Comparison of ENCODE assay signal across 9 cellular contexts in the genomic region with DNA sequence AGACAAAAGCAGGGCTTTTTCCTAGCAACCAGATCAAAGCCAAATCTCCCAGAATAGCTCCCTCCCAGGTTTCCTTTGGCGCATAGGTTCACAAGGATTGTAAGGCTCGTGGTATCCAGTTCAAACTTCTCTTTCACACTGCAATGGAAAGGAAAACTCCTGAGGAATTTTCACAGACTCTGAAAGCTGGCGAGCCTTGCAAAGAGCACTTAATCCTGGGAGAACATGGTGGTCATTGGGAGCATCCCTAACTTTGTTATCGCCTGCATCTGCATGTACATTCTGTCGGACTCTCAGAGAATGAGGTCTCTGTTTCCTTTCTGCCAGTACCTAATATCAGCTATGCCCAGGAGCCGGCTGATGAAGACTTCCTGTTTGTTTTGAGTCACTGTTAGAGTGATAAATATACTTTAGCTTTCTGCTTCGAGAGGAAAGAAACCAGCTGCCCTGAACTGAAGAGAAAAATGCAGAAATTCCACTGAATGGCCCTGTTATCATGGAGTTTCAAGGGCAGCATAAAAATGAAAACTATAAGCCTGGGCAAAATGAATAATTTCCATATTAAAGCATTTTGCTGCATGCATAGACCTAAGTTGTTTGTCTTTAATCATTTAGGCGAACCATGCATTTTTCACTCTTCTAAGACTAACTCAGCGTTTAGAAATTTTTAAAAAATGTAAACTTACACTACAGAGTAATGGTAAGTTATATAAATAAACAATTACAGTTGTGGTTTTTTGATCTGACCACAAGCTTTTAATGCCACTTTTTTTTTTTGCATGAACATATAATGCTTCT.
DNase-seq lines count a peak whose midpoint lies in the region; ATAC-seq and TF ChIP-seq lines count a peak whose summit lies in the region.
"Had no signal": no experiment of that assay in that cellular context is flagged by ENCODE, and none has a peak within 500 bp of the region (broad histone marks: within the 10 kb centered on the region; RNA-seq: fewer than 3 reads in every experiment).

No MANE protein-coding gene starts in this region.

- ATAC-seq in GM18508 (IDR thresholded peaks at IDR 0.05; ENCODE audit: insufficient read depth, unreplicated experiment) (peak; percentile 88), HG02588 (IDR thresholded peaks at IDR 0.05; ENCODE audit: unreplicated experiment) (peak; percentile 93), omental fat pad (ENCODE audit: low FRiP score) (no peak)
- ATAC-seq in natural killer cell treated with Interleukin-12 subunit alpha and Interleukin-12 subunit beta and Interleukin-15 and Interleukin-18, amount 100 ng/mL, for 72 hours = peak; percentile 85 to 89

- H3K4me1 Mint-ChIP-seq in natural killer cell treated with Interleukin-12 subunit alpha and Interleukin-12 subunit beta and Interleukin-15 and Interleukin-18, amount 100 ng/mL, for 72 hours (ENCODE audit: low read depth in 2 of 2) = peaks cover 41 to 57% of the 10 kb centered on the region in 2 donors

- H3K4me3 Mint-ChIP-seq in natural killer cell treated with Interleukin-12 subunit alpha and Interleukin-12 subunit beta and Interleukin-15 and Interleukin-18, amount 100 ng/mL, for 72 hours = peak overlapping the region; percentile 64

- TF ChIP-seq CTCF in omental fat pad (IDR thresholded peaks at IDR 0.05) = no peak

- H3K27me3 Mint-ChIP-seq in natural killer cell treated with Interleukin-12 subunit alpha and Interleukin-12 subunit beta and Interleukin-15 and Interleukin-18, amount 100 ng/mL, for 72 hours = no peaks in the 10 kb centered on the region

- DNase-seq in NCI-H1048 (lab: John Stamatoyannopoulos, UW) = peak; percentile 41
- DNase-seq in caudate nucleus (lab: John Stamatoyannopoulos, UW) = peak in 1 of 61 donors; percentile 7
- peak; percentile 69 for DNase-seq in natural killer cell treated with Interleukin-12 subunit alpha and Interleukin-12 subunit beta and Interleukin-15 and Interleukin-18, amount 100 ng/mL, for 72 hours (ENCODE audit: low spot score)
- no peak for DNase-seq in omental fat pad (ENCODE audit: low spot score)
- no peak for DNase-seq in LoVo (ENCODE audit: low spot score)
- DNase-seq in NCI-H1694 (lab: John Stamatoyannopoulos, UW) = no peak

- peak overlapping the region; percentile 71 to 80 for H3K27ac Mint-ChIP-seq in natural killer cell treated with Interleukin-12 subunit alpha and Interleukin-12 subunit beta and Interleukin-15 and Interleukin-18, amount 100 ng/mL, for 72 hours

- peak overlapping the region; percentile 36 for H3K27ac ChIP-seq in caudate nucleus (ENCODE audit: low read depth, low read length)
- H3K27ac ChIP-seq: Peyer's patch had no signal

- peaks cover 3% of the 10 kb centered on the region for H3K9me3 Mint-ChIP-seq in natural killer cell treated with Interleukin-12 subunit alpha and Interleukin-12 subunit beta and Interleukin-15 and Interleukin-18, amount 100 ng/mL, for 72 hours

- no peaks in the 10 kb centered on the region for H3K36me3 Mint-ChIP-seq in natural killer cell treated with Interleukin-12 subunit alpha and Interleukin-12 subunit beta and Interleukin-15 and Interleukin-18, amount 100 ng/mL, for 72 hours

Comparison
In these comparisons a context has a peak if more than half of its experiments do, and no peak if none do; other contexts are left out.
1. DNase-seq: peak in NCI-H1048 (single experiment) and natural killer cell treated with Interleukin-12 subunit alpha and Interleukin-12 subunit beta and Interleukin-15 and Interleukin-18, amount 100 ng/mL, for 72 hours (single experiment); none in omental fat pad (single experiment), LoVo (single experiment) and NCI-H1694 (single experiment).